1 cellular context compared by ENCODE assay signal in the genomic region with DNA sequence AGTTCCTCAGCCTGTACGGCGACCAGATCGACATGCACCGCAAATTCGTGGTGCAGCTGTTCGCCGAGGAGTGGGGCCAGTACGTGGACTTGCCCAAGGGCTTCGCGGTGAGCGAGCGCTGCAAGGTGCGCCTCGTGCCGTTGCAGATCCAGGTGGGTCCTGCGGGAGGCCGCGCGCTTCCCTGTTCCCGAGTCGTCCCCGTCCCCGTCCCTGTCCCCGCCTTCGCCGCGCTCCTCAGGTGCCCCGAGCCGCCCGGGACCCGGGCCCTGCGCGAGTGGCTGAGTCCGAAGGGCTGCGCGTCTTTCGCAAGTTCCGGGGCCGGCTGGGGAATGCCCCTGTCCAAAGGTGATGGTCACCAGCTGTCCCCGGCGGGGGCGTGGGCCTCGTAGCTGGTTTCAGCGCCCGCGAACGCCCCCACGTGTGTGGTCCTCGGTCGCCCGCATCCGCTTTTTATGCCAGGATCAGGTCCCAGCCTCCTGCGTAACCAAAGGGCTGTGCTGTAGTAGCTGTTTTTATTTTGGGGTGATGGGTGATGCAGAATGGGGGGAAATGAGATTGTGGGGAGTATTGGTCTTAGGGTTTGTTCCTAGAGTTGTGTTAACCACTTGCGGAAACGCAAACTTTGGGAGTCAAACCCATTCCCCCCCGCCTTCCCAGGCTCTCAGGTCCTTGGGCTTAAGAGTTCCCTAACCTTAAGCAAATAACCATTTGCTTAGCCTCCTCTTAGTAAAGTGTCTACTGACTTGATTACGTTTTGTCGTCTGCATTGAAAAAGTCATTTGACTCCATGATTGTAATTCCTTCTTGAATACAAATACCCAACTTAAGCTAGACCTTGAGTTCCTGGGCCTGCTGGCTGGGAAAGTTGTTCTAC.
TF ChIP-seq lines count a peak whose summit lies in the region.

No MANE protein-coding gene starts in this region.

TF ChIP-seq in WTC11, 78 proteins besides CTCF, POLR2A, EP300 and RAD21 (continued from another document):
- TF ChIP-seq AR (CRISPR knock-in tag; IDR thresholded peaks at IDR 0.05) (no peak), MAX (CRISPR knock-in tag; IDR thresholded peaks at IDR 0.05) (peak; percentile 63; the same call in 1 of the 2 replicates), ETV6 (CRISPR knock-in tag; IDR thresholded peaks at IDR 0.05) (peak; percentile 48; the same call in 1 of the 2 replicates), CREM (CRISPR knock-in tag; IDR thresholded peaks at IDR 0.05) (no peak), ATF1 (CRISPR knock-in tag; IDR thresholded peaks at IDR 0.05) (no peak), GABPB1 (CRISPR knock-in tag; IDR thresholded peaks at IDR 0.05) (peak; percentile 68), ZNF317 (CRISPR knock-in tag; IDR thresholded peaks at IDR 0.05; ENCODE audit: borderline replicate concordance, low read depth) (no peak; the same call in 1 of the 2 replicates), E2F1 (CRISPR knock-in tag; IDR thresholded peaks at IDR 0.05) (no peak)
- TF ChIP-seq, protein P1, sequence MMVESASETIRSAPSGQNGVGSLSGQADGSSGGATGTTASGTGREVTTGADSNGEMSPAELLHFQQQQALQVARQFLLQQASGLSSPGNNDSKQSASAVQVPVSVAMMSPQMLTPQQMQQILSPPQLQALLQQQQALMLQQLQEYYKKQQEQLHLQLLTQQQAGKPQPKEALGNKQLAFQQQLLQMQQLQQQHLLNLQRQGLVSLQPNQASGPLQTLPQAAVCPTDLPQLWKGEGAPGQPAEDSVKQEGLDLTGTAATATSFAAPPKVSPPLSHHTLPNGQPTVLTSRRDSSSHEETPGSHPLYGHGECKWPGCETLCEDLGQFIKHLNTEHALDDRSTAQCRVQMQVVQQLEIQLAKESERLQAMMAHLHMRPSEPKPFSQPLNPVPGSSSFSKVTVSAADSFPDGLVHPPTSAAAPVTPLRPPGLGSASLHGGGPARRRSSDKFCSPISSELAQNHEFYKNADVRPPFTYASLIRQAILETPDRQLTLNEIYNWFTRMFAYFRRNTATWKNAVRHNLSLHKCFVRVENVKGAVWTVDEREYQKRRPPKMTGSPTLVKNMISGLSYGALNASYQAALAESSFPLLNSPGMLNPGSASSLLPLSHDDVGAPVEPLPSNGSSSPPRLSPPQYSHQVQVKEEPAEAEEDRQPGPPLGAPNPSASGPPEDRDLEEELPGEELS (CRISPR knock-in tag; IDR thresholded peaks at IDR 0.05) = peak; percentile 74
- TF ChIP-seq, protein P2, sequence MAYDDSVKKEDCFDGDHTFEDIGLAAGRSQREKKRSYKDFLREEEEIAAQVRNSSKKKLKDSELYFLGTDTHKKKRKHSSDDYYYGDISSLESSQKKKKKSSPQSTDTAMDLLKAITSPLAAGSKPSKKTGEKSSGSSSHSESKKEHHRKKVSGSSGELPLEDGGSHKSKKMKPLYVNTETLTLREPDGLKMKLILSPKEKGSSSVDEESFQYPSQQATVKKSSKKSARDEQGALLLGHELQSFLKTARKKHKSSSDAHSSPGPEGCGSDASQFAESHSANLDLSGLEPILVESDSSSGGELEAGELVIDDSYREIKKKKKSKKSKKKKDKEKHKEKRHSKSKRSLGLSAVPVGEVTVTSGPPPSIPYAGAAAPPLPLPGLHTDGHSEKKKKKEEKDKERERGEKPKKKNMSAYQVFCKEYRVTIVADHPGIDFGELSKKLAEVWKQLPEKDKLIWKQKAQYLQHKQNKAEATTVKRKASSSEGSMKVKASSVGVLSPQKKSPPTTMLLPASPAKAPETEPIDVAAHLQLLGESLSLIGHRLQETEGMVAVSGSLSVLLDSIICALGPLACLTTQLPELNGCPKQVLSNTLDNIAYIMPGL (CRISPR knock-in tag; IDR thresholded peaks at IDR 0.05) = peak; percentile 78; the same call in 1 of the 2 replicates
